Comparison of ENCODE assay signal across 15 cellular contexts in the genomic region with DNA sequence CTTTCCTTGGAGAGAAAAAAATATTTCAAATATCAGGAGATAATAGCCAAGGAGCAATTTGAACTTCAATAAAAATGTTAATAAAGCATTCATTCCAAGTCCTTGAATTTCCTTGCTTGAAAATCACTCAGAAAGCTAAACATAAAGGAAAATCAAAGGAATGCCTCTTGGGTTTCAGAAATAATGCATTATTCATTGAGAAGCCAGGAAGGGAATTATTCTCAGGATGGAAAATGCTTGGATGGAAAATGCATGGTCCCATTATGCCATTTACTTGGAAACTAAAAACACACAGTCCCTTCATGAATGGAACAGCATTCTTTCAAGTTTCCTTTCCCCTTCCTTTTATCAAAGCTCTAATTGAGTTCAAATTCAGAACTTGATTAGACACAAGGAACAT.
"Had no signal": no experiment of that assay in that cellular context is flagged by ENCODE, and none has a peak within 500 bp of the region (broad histone marks: within the 10 kb centered on the region; RNA-seq: fewer than 3 reads in every experiment).

No MANE protein-coding gene starts in this region.

- H3K36me3 ChIP-seq: colonic mucosa, WERI-Rb-1 had no signal

- H3K4me1 Mint-ChIP-seq: central memory CD8-positive, alpha-beta T cell had no signal

- H3K9me3 ChIP-seq: body of pancreas, colonic mucosa, tibial artery, vagina had no signal

- H3K27ac ChIP-seq: body of pancreas, colonic mucosa, tibial artery, vagina, WERI-Rb-1 had no signal

- ATAC-seq: body of pancreas, esophagus mucosa, natural killer cell had no signal

- H3K4me3 ChIP-seq: body of pancreas, colonic mucosa, tibial artery, vagina had no signal

- H3K27ac Mint-ChIP-seq: activated naive CD8-positive, alpha-beta T cell; natural killer cell had no signal

- H3K36me3 Mint-ChIP-seq: activated naive CD8-positive, alpha-beta T cell; natural killer cell had no signal

- H3K27me3 ChIP-seq: body of pancreas, colonic mucosa, tibial artery, vagina had no signal

- DNase-seq: activated CD4-positive, alpha-beta T cell treated with anti-CD3 and anti-CD28 coated beads, Interleukin-2, amount 50 U/mL, for 48 hours; amniotic stem cell; body of pancreas; colonic mucosa; natural killer cell; occipital lobe; retina; stimulated activated CD8-positive, alpha-beta memory T cell treated with anti-CD3 and anti-CD28 coated beads, Interleukin-4, amount 100 ng/mL, for 48 hours; stimulated activated naive CD4-positive, alpha-beta T cell; tibial artery; WERI-Rb-1 had no signal

- H3K4me1 ChIP-seq: body of pancreas, colonic mucosa had no signal

- H3K27me3 Mint-ChIP-seq: central memory CD8-positive, alpha-beta T cell had no signal

- H3K4me3 Mint-ChIP-seq: activated naive CD8-positive, alpha-beta T cell; central memory CD8-positive, alpha-beta T cell; natural killer cell had no signal
